ENCODE assay signal across 8 cellular contexts in the genomic region with DNA sequence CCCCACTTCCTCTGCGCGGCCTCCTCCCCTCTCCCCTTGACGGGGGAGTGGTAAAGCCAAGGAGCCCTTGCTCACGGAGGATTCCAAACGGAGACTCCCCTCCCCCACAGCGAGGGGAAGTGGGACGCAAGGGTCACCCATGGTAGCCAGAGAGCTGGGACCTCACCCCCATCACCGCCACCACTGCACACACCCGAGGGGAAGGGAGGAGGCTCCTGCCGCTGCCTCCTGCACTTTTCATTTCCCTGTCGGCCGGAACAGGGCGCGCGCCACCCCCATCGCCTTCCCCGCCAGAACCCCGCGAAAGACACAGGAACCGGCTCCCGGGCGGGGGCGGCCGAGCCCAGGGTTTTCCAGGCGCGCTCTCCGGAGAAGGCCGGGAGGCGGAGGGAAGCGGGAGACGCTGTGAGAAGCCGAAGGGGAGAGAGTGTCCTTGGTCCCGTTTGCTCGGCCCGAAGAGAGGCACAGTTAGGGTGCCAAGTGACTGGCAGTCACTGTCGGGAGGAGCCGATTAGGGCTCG. TPM values are rescaled to one million over a fixed set of nuclear protein-coding genes. Genes with fewer than 3 reads are reported as not detected.
DNase-seq lines count a peak whose midpoint lies in the region; TF ChIP-seq lines count a peak whose summit lies in the region.

No MANE protein-coding gene starts in this region.

- peaks cover 42% of the 10 kb centered on the region for H3K4me1 Mint-ChIP-seq in activated CD4-positive, alpha-beta memory T cell treated with anti-CD3 and anti-CD28 coated beads, Interleukin-2, amount 10 ng/mL, durations not matched to agents 7 days and 5 days
- peaks cover 32% of the 10 kb centered on the region for H3K4me1 Mint-ChIP-seq in endothelial cell (ENCODE audit: unreplicated experiment)

- peak overlapping the region in 4 of 5 donors; percentile 72 to 93 (median 80) for H3K9ac ChIP-seq in subcutaneous abdominal adipose tissue (ENCODE audit: low read length in 5 of 5)

- DNase-seq in NCI-H345 (lab: John Stamatoyannopoulos, UW) (peak; percentile 20), NCI-H345 treated with DMSO at 0.1 percent for 48 hours (lab: John Stamatoyannopoulos, UW; ENCODE audit: unreplicated experiment) (no peak), MG63 (peak; percentile 40), endothelial cell (ENCODE audit: low spot score) (peak; percentile 46), middle frontal gyrus (ENCODE audit: extremely low spot score, low spot score) (peak; percentile 53), DMS114 treated with DMSO at 0.1 percent for 48 hours (lab: John Stamatoyannopoulos, UW; ENCODE audit: unreplicated experiment) (no peak)
- DNase-seq in activated CD4-positive, alpha-beta memory T cell treated with anti-CD3 and anti-CD28 coated beads, Interleukin-2, amount 10 ng/mL, durations not matched to agents 7 days and 5 days, result peak; percentile 73

- CTCF ChIA-PET in activated CD4-positive, alpha-beta memory T cell treated with anti-CD3 and anti-CD28 coated beads, Interleukin-2, amount 10 ng/mL, durations not matched to agents 7 days and 5 days (lab: Charles Lee), result interaction anchor here (1.9 to 17.8 kb wide), 4 partner anchors 18 to 154 kb away, joined by 5 to 383 read pairs (median 108); a partner anchor contains a TSS

- H3K9me3 Mint-ChIP-seq in activated CD4-positive, alpha-beta memory T cell treated with anti-CD3 and anti-CD28 coated beads, Interleukin-2, amount 10 ng/mL, durations not matched to agents 7 days and 5 days, result no peaks in the 10 kb centered on the region
- H3K9me3 Mint-ChIP-seq in endothelial cell (ENCODE audit: unreplicated experiment), result no peaks in the 10 kb centered on the region

- H3K4me1 ChIP-seq in subcutaneous abdominal adipose tissue (ENCODE audit: control insufficient read depth in 5 of 5, insufficient read depth in 5 of 5, low read length in 5 of 5), result peaks cover 17 to 64% (median 60%) of the 10 kb centered on the region in 5 donors

- H3K27ac Mint-ChIP-seq in activated CD4-positive, alpha-beta memory T cell treated with anti-CD3 and anti-CD28 coated beads, Interleukin-2, amount 10 ng/mL, durations not matched to agents 7 days and 5 days, result peak overlapping the region; percentile 93
- peak overlapping the region; percentile 80 for H3K27ac Mint-ChIP-seq in endothelial cell (ENCODE audit: unreplicated experiment)

- peak overlapping the region; percentile 96 for H3K27ac ChIP-seq in subcutaneous abdominal adipose tissue (ENCODE audit: low read depth, low read length)

- peaks cover 54% of the 10 kb centered on the region for H3K36me3 Mint-ChIP-seq in activated CD4-positive, alpha-beta memory T cell treated with anti-CD3 and anti-CD28 coated beads, Interleukin-2, amount 10 ng/mL, durations not matched to agents 7 days and 5 days (ENCODE audit: low read depth)
- peaks cover 9% of the 10 kb centered on the region for H3K36me3 Mint-ChIP-seq in endothelial cell (ENCODE audit: low read depth, unreplicated experiment)

- POLR2A ChIA-PET in activated CD4-positive, alpha-beta memory T cell treated with anti-CD3 and anti-CD28 coated beads, Interleukin-2, amount 10 ng/mL, durations not matched to agents 7 days and 5 days (lab: Charles Lee), result interaction anchor here (1.0 to 17.3 kb wide), 12 partner anchors 11 to 153 kb away, joined by 3 to 553 read pairs (median 22); a partner anchor contains a TSS

- H3K9me3 ChIP-seq in MG63 (no peaks in the 10 kb centered on the region), subcutaneous abdominal adipose tissue (ENCODE audit: control insufficient read depth in 5 of 5, low read length in 5 of 5) (no peaks in the 10 kb centered on the region)

- no peaks in the 10 kb centered on the region for H3K27me3 Mint-ChIP-seq in activated CD4-positive, alpha-beta memory T cell treated with anti-CD3 and anti-CD28 coated beads, Interleukin-2, amount 10 ng/mL, durations not matched to agents 7 days and 5 days
- peaks cover 6% of the 10 kb centered on the region for H3K27me3 Mint-ChIP-seq in endothelial cell (ENCODE audit: unreplicated experiment)

- H3K36me3 ChIP-seq in MG63 (peaks cover 5% of the 10 kb centered on the region; the same call in 1 of the 2 replicates), subcutaneous abdominal adipose tissue (ENCODE audit: control insufficient read depth in 5 of 5, insufficient read depth in 5 of 5, low read length in 5 of 5) (peaks cover 0 to 17% (median 6%) of the 10 kb centered on the region in 5 donors)

- H3K27me3 ChIP-seq in MG63 (no peaks in the 10 kb centered on the region), subcutaneous abdominal adipose tissue (ENCODE audit: control insufficient read depth in 5 of 5, insufficient read depth in 4 of 5, low read length in 5 of 5) (no peaks in the 10 kb centered on the region)

- peak overlapping the region; percentile 77 for H3K4me3 ChIP-seq in MG63
- peak overlapping the region; percentile 86 to 93 (median 92) for H3K4me3 ChIP-seq in subcutaneous abdominal adipose tissue (ENCODE audit: low read depth in 1 of 5, low read length in 5 of 5)

- peak overlapping the region; percentile 100 for H3K4me3 Mint-ChIP-seq in activated CD4-positive, alpha-beta memory T cell treated with anti-CD3 and anti-CD28 coated beads, Interleukin-2, amount 10 ng/mL, durations not matched to agents 7 days and 5 days
- H3K4me3 Mint-ChIP-seq in endothelial cell (ENCODE audit: unreplicated experiment), result peak overlapping the region; percentile 93

- TF ChIP-seq CTCF in endothelial cell (IDR thresholded peaks at IDR 0.05; ENCODE audit: unreplicated experiment), result no peak

RNA-seq across cellular contexts. Expression of a gene that starts 0.8 kb away (rescaled TPM):
- total RNA-seq in MG63 (2014; rRNA removed; shearing (Covaris generic); ENCODE audit: low replicate concordance), result 7.5 and 29.8 TPM in 2 replicates
- total RNA-seq in activated CD4-positive, alpha-beta memory T cell treated with anti-CD3 and anti-CD28 coated beads, Interleukin-2, amount 10 ng/mL, durations not matched to agents 7 days and 5 days, result 100 to 1,000 TPM; 456 to 464 TPM
- 39.3 TPM for total RNA-seq in endothelial cell (ENCODE audit: unreplicated experiment)

RNA-seq across cellular contexts. Expression of a gene that starts 19.5 kb away (rescaled TPM):
- total RNA-seq in MG63 (2014; rRNA removed; shearing (Covaris generic); ENCODE audit: low replicate concordance), result 34.0 and 64.8 TPM in 2 replicates
- 10 to 100 TPM; 23.9 to 24.8 TPM for total RNA-seq in activated CD4-positive, alpha-beta memory T cell treated with anti-CD3 and anti-CD28 coated beads, Interleukin-2, amount 10 ng/mL, durations not matched to agents 7 days and 5 days
- total RNA-seq in endothelial cell (ENCODE audit: unreplicated experiment), result 21.9 TPM

RNA-seq across cellular contexts. Expression of a gene that starts 19.9 kb away (rescaled TPM):
- 7.7 and 13.7 TPM in 2 replicates for total RNA-seq in MG63 (2014; rRNA removed; shearing (Covaris generic); ENCODE audit: low replicate concordance)
- total RNA-seq in activated CD4-positive, alpha-beta memory T cell treated with anti-CD3 and anti-CD28 coated beads, Interleukin-2, amount 10 ng/mL, durations not matched to agents 7 days and 5 days, result 10 to 100 TPM; 21.4 to 21.9 TPM
- total RNA-seq in endothelial cell (ENCODE audit: unreplicated experiment), result 39.4 TPM

RNA-seq across cellular contexts. Expression of a gene that starts 45.6 kb away (rescaled TPM):
- total RNA-seq in MG63 (2014; rRNA removed; shearing (Covaris generic); ENCODE audit: low replicate concordance), result 1.1 and 1.3 TPM in 2 replicates
- total RNA-seq in activated CD4-positive, alpha-beta memory T cell treated with anti-CD3 and anti-CD28 coated beads, Interleukin-2, amount 10 ng/mL, durations not matched to agents 7 days and 5 days, result 1 to 10 TPM; 6.8 to 7.3 TPM
- total RNA-seq in endothelial cell (ENCODE audit: unreplicated experiment), result 7.1 TPM

Comparison
In these comparisons a context has a peak if more than half of its experiments do, and no peak if none do; other contexts are left out.
1. DNase-seq: peak in NCI-H345 (single experiment), MG63 (single experiment), activated CD4-positive, alpha-beta memory T cell treated with anti-CD3 and anti-CD28 coated beads, Interleukin-2, amount 10 ng/mL, durations not matched to agents 7 days and 5 days (single experiment), endothelial cell (single experiment) and middle frontal gyrus (single experiment); none in NCI-H345 treated with DMSO at 0.1 percent for 48 hours (single experiment) and DMS114 treated with DMSO at 0.1 percent for 48 hours (single experiment).
2. RNA of a gene that starts 0.8 kb away (total RNA-seq): 456 to 464 TPM in activated CD4-positive, alpha-beta memory T cell treated with anti-CD3 and anti-CD28 coated beads, Interleukin-2, amount 10 ng/mL, durations not matched to agents 7 days and 5 days; 39.3 TPM in endothelial cell (single experiment) and 7.5 to 29.8 TPM in MG63; every median in the first group is over 10 times any median in the second.